Comparison of ENCODE assay signal across 9 cellular contexts in genomic region chr10:8331896-8332729, GRCh38.
DNase-seq lines count a peak whose midpoint lies in the region; ATAC-seq, FAIRE-seq and TF ChIP-seq lines count a peak whose summit lies in the region.
"Had no signal": no experiment of that assay in that cellular context is flagged by ENCODE, and none has a peak within 500 bp of the region (broad histone marks: within the 10 kb centered on the region; RNA-seq: fewer than 3 reads in every experiment).

No MANE protein-coding gene starts in this region.

- CTCF ChIA-PET in OCI-LY7 (lab: Charles Lee; ENCODE audit: unreplicated experiment): no interaction called here

- peak overlapping the region; percentile 46 for H3K4me3 ChIP-seq in GM06990 (replicated peaks; ENCODE audit: low read depth, low read length)
- no peak overlapping the region for H3K4me3 ChIP-seq in OCI-LY7 (ENCODE audit: low read depth, low read length, poor library complexity, severe bottlenecking)

- TF ChIP-seq POLR2A in H54 (IDR thresholded peaks at IDR 0.05; ENCODE audit: low read depth, low read length): no peak

- no peak overlapping the region for H3K27ac ChIP-seq in OCI-LY7 (ENCODE audit: low read depth, low read length, poor library complexity, severe bottlenecking)

- peak; percentile 84 for DNase-seq in GM06990 (ENCODE audit: extremely low read depth, insufficient read length)
- peak; percentile 23 for DNase-seq in H54 (ENCODE audit: insufficient read length, low spot score)
- peak; percentile 45 for DNase-seq in NCI-H1105 treated with DMSO at 0.1 percent for 48 hours (lab: John Stamatoyannopoulos, UW)
- DNase-seq in activated T-cell treated with anti-CD3 and anti-CD28 coated beads for 1 hour (ENCODE audit: low read depth): peak; percentile 74
- DNase-seq in natural killer cell treated with Interleukin-12 subunit alpha and Interleukin-12 subunit beta and Interleukin-15 and Interleukin-18, amount 100 ng/mL, for 72 hours (ENCODE audit: low spot score): peak; percentile 80
- DNase-seq in stimulated activated naive CD8-positive, alpha-beta T cell treated with anti-CD3 and anti-CD28 coated beads, Interleukin-15, Interleukin-2, amounts not matched to agents 100 U/mL and 50 U/mL, for 24 hours: peak; percentile 80
- DNase-seq in OCI-LY7 (ENCODE audit: low spot score): no peak

- no peaks in the 10 kb centered on the region for H3K9me3 Mint-ChIP-seq in natural killer cell treated with Interleukin-12 subunit alpha and Interleukin-12 subunit beta and Interleukin-15 and Interleukin-18, amount 100 ng/mL, for 72 hours
- H3K9me3 Mint-ChIP-seq: dendritic cell treated with granulocyte-macrophage colony-stimulating factor and Interleukin-4, amounts not matched to agents 40 ng/mL and 50 ng/mL, for 4 days had no signal

- peak overlapping the region; percentile 86 for H3K4me3 Mint-ChIP-seq in natural killer cell treated with Interleukin-12 subunit alpha and Interleukin-12 subunit beta and Interleukin-15 and Interleukin-18, amount 100 ng/mL, for 72 hours
- H3K4me3 Mint-ChIP-seq: dendritic cell treated with granulocyte-macrophage colony-stimulating factor and Interleukin-4, amounts not matched to agents 40 ng/mL and 50 ng/mL, for 4 days had no signal

- no peaks in the 10 kb centered on the region for H3K9me3 ChIP-seq in OCI-LY7 (ENCODE audit: low read length)

- H3K9me2 ChIP-seq in OCI-LY7 (ENCODE audit: insufficient read depth, low read length): no peaks in the 10 kb centered on the region

- H3K79me2 ChIP-seq in OCI-LY7 (ENCODE audit: insufficient read depth, low read depth, low read length): no peaks in the 10 kb centered on the region

- H3K4me1 Mint-ChIP-seq in natural killer cell treated with Interleukin-12 subunit alpha and Interleukin-12 subunit beta and Interleukin-15 and Interleukin-18, amount 100 ng/mL, for 72 hours (ENCODE audit: low read depth in 2 of 2): peaks cover 20 to 32% of the 10 kb centered on the region in 2 donors

- POLR2A ChIA-PET in OCI-LY7 (lab: Charles Lee): no interaction called here

- H3K36me3 ChIP-seq in GM06990 (ENCODE audit: control insufficient read depth, insufficient read depth, low read length): no peaks in the 10 kb centered on the region
- H3K36me3 ChIP-seq in OCI-LY7 (ENCODE audit: insufficient read depth, low read length): no peaks in the 10 kb centered on the region

- no peak overlapping the region for H3K4me2 ChIP-seq in OCI-LY7 (ENCODE audit: low read length)

- H2AFZ ChIP-seq in OCI-LY7 (ENCODE audit: low read length): no peak overlapping the region

- H3K27ac Mint-ChIP-seq in natural killer cell treated with Interleukin-12 subunit alpha and Interleukin-12 subunit beta and Interleukin-15 and Interleukin-18, amount 100 ng/mL, for 72 hours: peak overlapping the region; percentile 34 to 53
- H3K27ac Mint-ChIP-seq: dendritic cell treated with granulocyte-macrophage colony-stimulating factor and Interleukin-4, amounts not matched to agents 40 ng/mL and 50 ng/mL, for 4 days had no signal

- H3K27me3 Mint-ChIP-seq in natural killer cell treated with Interleukin-12 subunit alpha and Interleukin-12 subunit beta and Interleukin-15 and Interleukin-18, amount 100 ng/mL, for 72 hours: peaks cover 0 to 9% of the 10 kb centered on the region in 2 donors

- no peaks in the 10 kb centered on the region for H4K20me1 ChIP-seq in OCI-LY7 (ENCODE audit: insufficient read depth, low read length)

- no peaks in the 10 kb centered on the region for H3K27me3 ChIP-seq in GM06990 (replicated peaks; ENCODE audit: control insufficient read depth, insufficient read depth, low read length)

- FAIRE-seq in H54 (lab: Jason Lieb, UNC): no peak

- H3K36me3 Mint-ChIP-seq in natural killer cell treated with Interleukin-12 subunit alpha and Interleukin-12 subunit beta and Interleukin-15 and Interleukin-18, amount 100 ng/mL, for 72 hours: no peaks in the 10 kb centered on the region

- BruUV-seq in OCI-LY7 (replicated peaks; lab: Mats Ljungman, UMichigan): no TSS peak

- TF ChIP-seq CTCF in GM06990 (IDR thresholded peaks at IDR 0.05; ENCODE audit: insufficient read depth, low read length, poor library complexity, severe bottlenecking) (no peak), OCI-LY7 (conservative IDR thresholded peaks at IDR 0.05; ENCODE audit: low read length) (no peak)

- no peaks in the 10 kb centered on the region for H3K4me1 ChIP-seq in OCI-LY7 (ENCODE audit: insufficient read depth, low read length, poor library complexity, severe bottlenecking)

- intact Hi-C loops in OCI-LY7 (cut with micrococcal nuclease; ENCODE audit: unreplicated experiment): loop anchor here (10.0 kb wide), 1 partner anchor 457 kb away; no protein-coding TSS in a partner anchor

- peak; percentile 83 for ATAC-seq in esophagus mucosa
- ATAC-seq in natural killer cell treated with Interleukin-12 subunit alpha and Interleukin-12 subunit beta and Interleukin-15 and Interleukin-18, amount 100 ng/mL, for 72 hours: peak; percentile 98 to 99
- ATAC-seq in stimulated activated naive CD8-positive, alpha-beta T cell treated with anti-CD3 and anti-CD28 coated beads, Interleukin-15, Interleukin-2, amounts not matched to agents 100 U/mL and 50 U/mL, for 24 hours: peak; percentile 95
